ENCODE assay signal across 15 cellular contexts in the genomic region with DNA sequence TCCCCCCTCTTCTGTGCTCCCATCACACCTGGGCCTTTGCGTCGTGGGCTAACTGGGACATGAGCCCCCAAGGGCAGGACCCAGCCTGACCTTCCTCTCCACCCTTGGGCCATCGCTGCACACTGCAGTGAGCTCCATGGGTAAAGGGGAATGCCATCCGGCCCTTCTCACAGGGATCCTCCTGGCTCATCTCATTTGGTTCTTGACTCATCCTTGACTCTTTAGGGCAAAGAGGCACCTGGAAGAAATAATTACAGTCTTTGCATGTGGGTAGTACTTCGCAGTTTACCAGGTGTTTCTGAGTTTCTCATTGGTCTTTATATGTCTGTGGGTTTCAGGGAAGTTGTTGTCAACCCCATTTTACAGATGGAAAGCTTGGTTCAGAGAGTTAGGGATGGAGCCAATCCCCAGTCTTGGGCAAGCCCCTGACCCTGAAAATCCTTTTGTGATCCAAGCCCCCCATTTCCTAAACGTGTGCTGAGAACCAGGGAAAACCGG. TPM values are rescaled to one million over a fixed set of nuclear protein-coding genes. Genes with fewer than 3 reads are reported as not detected.
DNase-seq lines count a peak whose midpoint lies in the region; ATAC-seq and TF ChIP-seq lines count a peak whose summit lies in the region.
"Had no signal": no experiment of that assay in that cellular context is flagged by ENCODE, and none has a peak within 500 bp of the region (broad histone marks: within the 10 kb centered on the region; RNA-seq: fewer than 3 reads in every experiment).

No MANE protein-coding gene starts in this region.

- peak overlapping the region; percentile 79 for H3K27ac Mint-ChIP-seq in activated CD4-positive, alpha-beta T cell treated with anti-CD3 and anti-CD28 coated beads for 36 hours
- H3K27ac Mint-ChIP-seq in central memory CD8-positive, alpha-beta T cell (ENCODE audit: low read depth): peak overlapping the region; percentile 76
- H3K27ac Mint-ChIP-seq in osteocyte (ENCODE audit: unreplicated experiment) (no peak overlapping the region), glutamatergic neuron (ENCODE audit: unreplicated experiment) (no peak overlapping the region)

- H3K4me3 Mint-ChIP-seq in activated CD4-positive, alpha-beta T cell treated with anti-CD3 and anti-CD28 coated beads for 36 hours: peak overlapping the region; percentile 58
- H3K4me3 Mint-ChIP-seq in central memory CD8-positive, alpha-beta T cell: peak overlapping the region; percentile 76
- peak overlapping the region; percentile 6 for H3K4me3 Mint-ChIP-seq in osteocyte (ENCODE audit: unreplicated experiment)
- no peak overlapping the region for H3K4me3 Mint-ChIP-seq in glutamatergic neuron (ENCODE audit: unreplicated experiment)
- H3K4me3 Mint-ChIP-seq: neural crest cell had no signal

- ATAC-seq in activated CD4-positive, alpha-beta T cell treated with anti-CD3 and anti-CD28 coated beads for 36 hours: no peak
- ATAC-seq in central memory CD8-positive, alpha-beta T cell (replicated peaks; ENCODE audit: extremely low read depth, poor library complexity, severe bottlenecking): no peak

- POLR2A ChIA-PET in activated CD4-positive, alpha-beta T cell treated with anti-CD3 and anti-CD28 coated beads for 36 hours (lab: Charles Lee): interaction anchor here (0.8 to 1.3 kb wide), 2 partner anchors 21 to 72 kb away, joined by 3 to 4 read pairs; no protein-coding TSS in a partner anchor

- TF ChIP-seq EP300 in tibial nerve (IDR thresholded peaks at IDR 0.05): no peak

- H3K4me3 ChIP-seq in tibial nerve: no peak overlapping the region

- H3K36me3 ChIP-seq in KOPT-K1 (ENCODE audit: insufficient read depth, low read length) (no peaks in the 10 kb centered on the region), tibial nerve (no peaks in the 10 kb centered on the region)
- H3K36me3 ChIP-seq: gastrocnemius medialis, upper lobe of right lung had no signal

- no peak for TF ChIP-seq POLR2A in tibial nerve (IDR thresholded peaks at IDR 0.05)

- TF ChIP-seq CTCF in osteocyte (IDR thresholded peaks at IDR 0.05): no peak
- TF ChIP-seq CTCF in glutamatergic neuron (IDR thresholded peaks at IDR 0.05; ENCODE audit: partially characterized antibody, unreplicated experiment): no peak
- TF ChIP-seq CTCF in tibial nerve (IDR thresholded peaks at IDR 0.05): no peak

- H3K27ac ChIP-seq in KOPT-K1 (ENCODE audit: low read depth, low read length, poor library complexity, severe bottlenecking) (peak overlapping the region; percentile 82), tibial nerve (peak overlapping the region in 1 of 4 donors; percentile 69)
- H3K27ac ChIP-seq: gastrocnemius medialis, GM23248, upper lobe of right lung had no signal

- peaks cover 89% of the 10 kb centered on the region for H3K4me1 Mint-ChIP-seq in activated CD4-positive, alpha-beta T cell treated with anti-CD3 and anti-CD28 coated beads for 36 hours
- peaks cover 55% of the 10 kb centered on the region for H3K4me1 Mint-ChIP-seq in central memory CD8-positive, alpha-beta T cell
- H3K4me1 Mint-ChIP-seq in osteocyte (ENCODE audit: unreplicated experiment) (peaks cover 2% of the 10 kb centered on the region), glutamatergic neuron (ENCODE audit: low read depth, unreplicated experiment) (no peaks in the 10 kb centered on the region)

- CTCF ChIA-PET in activated CD4-positive, alpha-beta T cell treated with anti-CD3 and anti-CD28 coated beads for 36 hours (lab: Charles Lee): interaction anchor here (0.8 to 1.7 kb wide), 6 partner anchors 16 to 75 kb away, joined by 3 to 7 read pairs (median 4); partner anchors contain the start of gene RPL11

- H3K27me3 ChIP-seq in tibial nerve: peaks cover 0 to 20% of the 10 kb centered on the region in 2 donors
- H3K27me3 ChIP-seq: upper lobe of right lung had no signal

- H3K9me3 ChIP-seq in KOPT-K1 (ENCODE audit: insufficient read depth, low read length, poor library complexity, severe bottlenecking) (no peaks in the 10 kb centered on the region), tibial nerve (no peaks in the 10 kb centered on the region)
- H3K9me3 ChIP-seq: gastrocnemius medialis, upper lobe of right lung had no signal

- peaks cover 4% of the 10 kb centered on the region for H3K36me3 Mint-ChIP-seq in activated CD4-positive, alpha-beta T cell treated with anti-CD3 and anti-CD28 coated beads for 36 hours (ENCODE audit: low read depth)
- peaks cover 3% of the 10 kb centered on the region for H3K36me3 Mint-ChIP-seq in central memory CD8-positive, alpha-beta T cell (ENCODE audit: insufficient read depth)
- H3K36me3 Mint-ChIP-seq in osteocyte (ENCODE audit: unreplicated experiment) (peaks cover 4% of the 10 kb centered on the region), glutamatergic neuron (ENCODE audit: unreplicated experiment) (no peaks in the 10 kb centered on the region)

- intact Hi-C loops in activated CD4-positive, alpha-beta T cell treated with anti-CD3 and anti-CD28 coated beads for 36 hours (cut with DNase I, micrococcal nuclease): loop anchor here (1.0 to 5.0 kb wide), 6 partner anchors 14 to 1349 kb away; partner anchors contain the start of gene HNRNPR (in 1 of the 2)

- peaks cover 0 to 10% (median 2%) of the 10 kb centered on the region in 4 donors for H3K4me1 ChIP-seq in tibial nerve
- H3K4me1 ChIP-seq: gastrocnemius medialis had no signal

- H3K27me3 Mint-ChIP-seq in activated CD4-positive, alpha-beta T cell treated with anti-CD3 and anti-CD28 coated beads for 36 hours: no peaks in the 10 kb centered on the region
- H3K27me3 Mint-ChIP-seq in central memory CD8-positive, alpha-beta T cell: no peaks in the 10 kb centered on the region
- H3K27me3 Mint-ChIP-seq in osteocyte (ENCODE audit: unreplicated experiment) (peaks cover 35% of the 10 kb centered on the region), glutamatergic neuron (ENCODE audit: unreplicated experiment) (peaks cover 28% of the 10 kb centered on the region)

- WGBS in tibial nerve, 2 donors: 74 to 78% methylated on average over 7 of the region's 7 CpGs

- DNase-seq in activated CD4-positive, alpha-beta T cell treated with anti-CD3 and anti-CD28 coated beads for 36 hours: no peak
- DNase-seq in activated CD4-positive, alpha-beta T cell treated with anti-CD3 and anti-CD28 coated beads, Interleukin-2, amount 50 U/mL, for 1 hour: no peak
- DNase-seq in central memory CD8-positive, alpha-beta T cell (ENCODE audit: low spot score in 2 of 2): no peak
- no peak for DNase-seq in osteocyte (ENCODE audit: extremely low spot score, unreplicated experiment)
- DNase-seq in glutamatergic neuron: no peak
- DNase-seq in tibial nerve (ENCODE audit: low spot score in 2 of 2): no peak
- DNase-seq in NCI-H345 treated with DMSO at 0.1 percent for 48 hours (lab: John Stamatoyannopoulos, UW; ENCODE audit: unreplicated experiment): no peak
- DNase-seq: effector CD4-positive, alpha-beta T cell; gastrocnemius medialis; kidney glomerular epithelial cell; NCI-H226 had no signal

- peaks cover 6% of the 10 kb centered on the region for H3K9me3 Mint-ChIP-seq in activated CD4-positive, alpha-beta T cell treated with anti-CD3 and anti-CD28 coated beads for 36 hours (ENCODE audit: low read depth)
- no peaks in the 10 kb centered on the region for H3K9me3 Mint-ChIP-seq in central memory CD8-positive, alpha-beta T cell
- H3K9me3 Mint-ChIP-seq in osteocyte (ENCODE audit: unreplicated experiment) (no peaks in the 10 kb centered on the region), glutamatergic neuron (ENCODE audit: unreplicated experiment) (peaks cover 3% of the 10 kb centered on the region)

RNA-seq across cellular contexts. Expression of gene ID3, which starts 59.3 kb away (rescaled TPM):
- 10 to 100 TPM; 42.6 to 43.9 TPM for total RNA-seq in activated CD4-positive, alpha-beta T cell treated with anti-CD3 and anti-CD28 coated beads for 36 hours
- total RNA-seq in osteocyte: 73.5 and 86.9 TPM in 2 replicates
- 10.9 TPM for total RNA-seq in glutamatergic neuron (ENCODE audit: unreplicated experiment)
- total RNA-seq in tibial nerve: 100 to 1,000 TPM; 263 to 369 (median 312) TPM

Comparison
In these comparisons a context has a peak if more than half of its experiments do, and no peak if none do; other contexts are left out.
1. H3K27ac Mint-ChIP-seq: peak in activated CD4-positive, alpha-beta T cell treated with anti-CD3 and anti-CD28 coated beads for 36 hours (single experiment) and central memory CD8-positive, alpha-beta T cell (single experiment); none in osteocyte (single experiment) and glutamatergic neuron (single experiment).